In genomic region chr19:44002566-44003460, GRCh38 we compare ENCODE assay signal across 1 cellular context.
TF ChIP-seq lines count a peak whose summit lies in the region.

Gene ZNF230 (plus strand): TSS chr19:44002957. CDS start chr19:44007079, 4,122 bp downstream.

TF ChIP-seq in HEK293, 187 proteins besides CTCF, POLR2A, EP300 and RAD21 (continued from another document and continues in another):
- TF ChIP-seq ZNF513 (tag by site-specific recombination; IDR thresholded peaks at IDR 0.05) (no peak), ZNF658 (tag by site-specific recombination; IDR thresholded peaks at IDR 0.05) (no peak), REST (tag by site-specific recombination; IDR thresholded peaks at IDR 0.05) (peak; percentile 64), ZNF600 (tag by site-specific recombination; IDR thresholded peaks at IDR 0.05) (peak; percentile 92), PRDM10 (tag by site-specific recombination; IDR thresholded peaks at IDR 0.05) (peak; percentile 99), ZNF133 (tag by site-specific recombination; IDR thresholded peaks at IDR 0.05) (no peak), ZSCAN18 (tag by site-specific recombination; IDR thresholded peaks at IDR 0.05) (peak; percentile 24; the same call in 1 of the 2 replicates), ZNF112 (tag by site-specific recombination; IDR thresholded peaks at IDR 0.05) (no peak), ZSCAN16 (tag by site-specific recombination; IDR thresholded peaks at IDR 0.05) (peak; percentile 100), OVOL3 (tag by site-specific recombination; IDR thresholded peaks at IDR 0.05) (peak; percentile 65; the same call in 1 of the 2 replicates), ZNF776 (tag by site-specific recombination; IDR thresholded peaks at IDR 0.05; ENCODE audit: borderline replicate concordance) (no peak), ZSCAN23 (tag by site-specific recombination; IDR thresholded peaks at IDR 0.05) (0 out of 2 replicates have a peak, but pooled peaks have one; percentile 59), ZNF623 (tag by site-specific recombination; IDR thresholded peaks at IDR 0.05) (no peak), ZNF140 (tag by site-specific recombination; IDR thresholded peaks at IDR 0.05) (no peak), ZNF121 (tag by site-specific recombination; IDR thresholded peaks at IDR 0.05) (no peak), ZNF621 (tag by site-specific recombination; IDR thresholded peaks at IDR 0.05) (no peak), TCF7L2 (IDR thresholded peaks at IDR 0.05; ENCODE audit: borderline replicate concordance, low read depth, low read length) (no peak), PATZ1 (tag by site-specific recombination; IDR thresholded peaks at IDR 0.05) (peak; percentile 91), ZNF610 (tag by site-specific recombination; IDR thresholded peaks at IDR 0.05; ENCODE audit: borderline replicate concordance) (peak; percentile 57; the same call in 1 of the 2 replicates), ZNF473 (tag by site-specific recombination; IDR thresholded peaks at IDR 0.05) (no peak), ZSCAN4 (tag by site-specific recombination; IDR thresholded peaks at IDR 0.05) (peak; percentile 20; the same call in 1 of the 2 replicates), ZNF366 (tag by site-specific recombination; conservative IDR thresholded peaks at IDR 0.05) (no peak), KLF8 (tag by site-specific recombination; IDR thresholded peaks at IDR 0.05) (peak; percentile 84), ZNF362 (tag by site-specific recombination; IDR thresholded peaks at IDR 0.05) (peak; percentile 94), ZNF132 (tag by site-specific recombination; IDR thresholded peaks at IDR 0.05; ENCODE audit: borderline replicate concordance) (no peak), ZNF654 (tag by site-specific recombination; IDR thresholded peaks at IDR 0.05; ENCODE audit: low read depth) (no peak), ZBTB44 (tag by site-specific recombination; IDR thresholded peaks at IDR 0.05) (0 out of 2 replicates have a peak, but pooled peaks have one; percentile 5), ZNF18 (tag by site-specific recombination; IDR thresholded peaks at IDR 0.05) (peak; percentile 80), ZNF76 (tag by site-specific recombination; IDR thresholded peaks at IDR 0.05; ENCODE audit: borderline replicate concordance, low read depth) (peak; percentile 100), ZNF37A (tag by site-specific recombination; IDR thresholded peaks at IDR 0.05) (no peak), ZNF223 (tag by site-specific recombination; IDR thresholded peaks at IDR 0.05) (0 out of 2 replicates have a peak, but pooled peaks have one; percentile 52), ZXDB (tag by site-specific recombination; IDR thresholded peaks at IDR 0.05) (peak; percentile 88), ZBTB21 (tag by site-specific recombination; IDR thresholded peaks at IDR 0.05) (peak; percentile 83; the same call in 1 of the 2 replicates), ZNF596 (tag by site-specific recombination; IDR thresholded peaks at IDR 0.05) (no peak), SP2 (tag by site-specific recombination; IDR thresholded peaks at IDR 0.05) (peak; percentile 79), ZNF169 (tag by site-specific recombination; IDR thresholded peaks at IDR 0.05) (no peak), HOXC10 (CRISPR knock-in tag; IDR thresholded peaks at IDR 0.05) (no peak), ZNF26 (tag by site-specific recombination; IDR thresholded peaks at IDR 0.05) (no peak), ZNF426 (tag by site-specific recombination; IDR thresholded peaks at IDR 0.05) (no peak)
